ENCODE assay signal across 10 cellular contexts in genomic region chr3:10322355-10322715, GRCh38. TPM values are rescaled to one million over a fixed set of nuclear protein-coding genes. Genes with fewer than 3 reads are reported as not detected.
DNase-seq lines count a peak whose midpoint lies in the region; ATAC-seq, FAIRE-seq and TF ChIP-seq lines count a peak whose summit lies in the region.
"Had no signal": no experiment of that assay in that cellular context is flagged by ENCODE, and none has a peak within 500 bp of the region (broad histone marks: within the 10 kb centered on the region; RNA-seq: fewer than 3 reads in every experiment).

No MANE protein-coding gene starts in this region.

- H3K27ac ChIP-seq in OCI-LY7 (ENCODE audit: low read depth, low read length, poor library complexity, severe bottlenecking) (no peak overlapping the region), fibroblast of lung (ENCODE audit: insufficient read depth, low read length) (no peak overlapping the region)

- TF ChIP-seq POLR2A in GM12891 (IDR thresholded peaks at IDR 0.05; ENCODE audit: low read depth, low read length) = no peak

- DNase-seq in AG09309 (ENCODE audit: low read depth) = no peak
- peak; percentile 63 for DNase-seq in GM10266 (ENCODE audit: extremely low spot score)
- DNase-seq in OCI-LY7 (ENCODE audit: low spot score) = peak; percentile 64
- no peak for DNase-seq in fibroblast of lung (ENCODE audit: low read depth in 2 of 2)
- no peak for DNase-seq in GM12891 (ENCODE audit: insufficient read length, low spot score)
- DNase-seq in GOT3 (lab: John Stamatoyannopoulos, UW) = no peak
- no peak for DNase-seq in foreskin melanocyte
- no peak for DNase-seq in mucosa of descending colon
- DNase-seq: activated T-cell treated with anti-CD3 and anti-CD28 coated beads, Interleukin-2, amount 50 U/mL, for 1 hour; NCI-H2171 had no signal

- H3K4me3 ChIP-seq in AG09309 (ENCODE audit: control insufficient read depth, low read depth, low read length) = no peak overlapping the region
- no peak overlapping the region for H3K4me3 ChIP-seq in OCI-LY7 (ENCODE audit: low read depth, low read length, poor library complexity, severe bottlenecking)
- no peak overlapping the region for H3K4me3 ChIP-seq in fibroblast of lung (replicated peaks in 1 of 4; ENCODE audit: control extremely low read depth in 1 of 4, insufficient read depth in 1 of 4, low read depth in 3 of 4, low read length in 4 of 4)
- H3K4me3 ChIP-seq in mucosa of descending colon = no peak overlapping the region

- no peak overlapping the region for H2AFZ ChIP-seq in OCI-LY7 (ENCODE audit: low read length)
- no peak overlapping the region for H2AFZ ChIP-seq in fibroblast of lung (ENCODE audit: low read length)

- H3K4me1 ChIP-seq in OCI-LY7 (ENCODE audit: insufficient read depth, low read length, poor library complexity, severe bottlenecking) (peaks cover 20% of the 10 kb centered on the region), fibroblast of lung (ENCODE audit: control insufficient read depth, extremely low read depth, insufficient read depth, low read length) (peaks cover 5% of the 10 kb centered on the region), mucosa of descending colon (ENCODE audit: low read depth) (peaks cover 13% of the 10 kb centered on the region)

- peaks cover 16% of the 10 kb centered on the region for H3K27me3 ChIP-seq in fibroblast of lung (ENCODE audit: control insufficient read depth, insufficient read depth, low read length)

- no peaks in the 10 kb centered on the region for H3K9me3 ChIP-seq in OCI-LY7 (ENCODE audit: low read length)
- H3K9me3 ChIP-seq in fibroblast of lung (ENCODE audit: control insufficient read depth, insufficient read depth, low read depth, low read length) = no peaks in the 10 kb centered on the region
- no peaks in the 10 kb centered on the region for H3K9me3 ChIP-seq in mucosa of descending colon

- H3K79me2 ChIP-seq in OCI-LY7 (ENCODE audit: insufficient read depth, low read depth, low read length) (peaks cover 24% of the 10 kb centered on the region), fibroblast of lung (ENCODE audit: control insufficient read depth, insufficient read depth, low read length) (peaks cover 34% of the 10 kb centered on the region)

- peak; percentile 24 for TF ChIP-seq CTCF in AG09309 (IDR thresholded peaks at IDR 0.05; ENCODE audit: control insufficient read depth, insufficient read depth, low read depth, low read length, missing control alignments)
- peak; percentile 55 for TF ChIP-seq CTCF in GM10266 (IDR thresholded peaks at IDR 0.05; ENCODE audit: control insufficient read depth, insufficient read depth, low read depth, missing control alignments)
- peak; percentile 83 for TF ChIP-seq CTCF in OCI-LY7 (conservative IDR thresholded peaks at IDR 0.05; ENCODE audit: low read length)
- TF ChIP-seq CTCF in fibroblast of lung (conservative IDR thresholded peaks at IDR 0.05 in 1 of 2, IDR thresholded peaks at IDR 0.05 in 1 of 2; ENCODE audit: low read depth in 1 of 2, low read length in 2 of 2) = peak; percentile 12 to 18
- TF ChIP-seq CTCF in mucosa of descending colon (IDR thresholded peaks at IDR 0.05) = no peak

- H3K9ac ChIP-seq in fibroblast of lung (ENCODE audit: insufficient read depth, low read length) = no peak overlapping the region

- no peak overlapping the region for H3K4me2 ChIP-seq in OCI-LY7 (ENCODE audit: low read length)
- no peak overlapping the region for H3K4me2 ChIP-seq in fibroblast of lung (ENCODE audit: extremely low read depth, insufficient read depth, low read length)

- H4K20me1 ChIP-seq in OCI-LY7 (ENCODE audit: insufficient read depth, low read length) (peaks cover 6% of the 10 kb centered on the region; the same call in 1 of the 2 replicates), fibroblast of lung (ENCODE audit: control insufficient read depth, extremely low read depth, insufficient read depth, low read length) (no peaks in the 10 kb centered on the region)

- POLR2A ChIA-PET in OCI-LY7 (lab: Charles Lee) = interaction anchor here (0.7 to 1.0 kb wide), 2 partner anchors 298 to 432 kb away, joined by 4 to 7 read pairs; no protein-coding TSS in a partner anchor

- CTCF ChIA-PET in OCI-LY7 (lab: Charles Lee; ENCODE audit: unreplicated experiment) = interaction anchor here (0.6 kb wide), 1 partner anchor 601 kb away, joined by 3 read pairs; no protein-coding TSS in a partner anchor

- H3K9me2 ChIP-seq in OCI-LY7 (ENCODE audit: insufficient read depth, low read length) = no peaks in the 10 kb centered on the region

- intact Hi-C loops in OCI-LY7 (cut with micrococcal nuclease; ENCODE audit: unreplicated experiment) (loop anchor here (5.0 kb wide), 3 partner anchors 205 to 480 kb away; partner anchors contain the start of genes BRK1, CRELD1 and RPUSD3), mucosa of descending colon (cut with DNase I, micrococcal nuclease) (no loop called here)

- no TSS peak for BruUV-seq in OCI-LY7 (replicated peaks; lab: Mats Ljungman, UMichigan)

- FAIRE-seq in GM12891 (lab: Jason Lieb, UNC) = no peak

- H3K36me3 ChIP-seq in OCI-LY7 (ENCODE audit: insufficient read depth, low read length) (peaks cover 21% of the 10 kb centered on the region; the same call in 1 of the 2 replicates), fibroblast of lung (ENCODE audit: control insufficient read depth, insufficient read depth, low read length) (peaks cover 11% of the 10 kb centered on the region), mucosa of descending colon (ENCODE audit: low read depth) (no peaks in the 10 kb centered on the region)

- ATAC-seq in mucosa of descending colon = no peak

TF ChIP-seq in GM12891, 5 proteins besides CTCF, POLR2A, EP300 and RAD21:
- TF ChIP-seq POU2F2 (IDR thresholded peaks at IDR 0.05; ENCODE audit: low read depth, low read length) = no peak
- no peak for TF ChIP-seq TAF1 (IDR thresholded peaks at IDR 0.05; ENCODE audit: low read depth, low read length)
- no peak for TF ChIP-seq PAX5 (IDR thresholded peaks at IDR 0.05; ENCODE audit: insufficient read depth, low read length, severe bottlenecking)
- TF ChIP-seq POLR2AphosphoS5 (IDR thresholded peaks at IDR 0.05; ENCODE audit: low read depth, low read length) = no peak
- TF ChIP-seq SPI1 (IDR thresholded peaks at IDR 0.05; ENCODE audit: low read depth, low read length) = no peak

RNA-seq across cellular contexts. Expression of gene SEC13, which starts 1.4 kb away (rescaled TPM):
- total RNA-seq in OCI-LY7 (2014; rRNA removed; shearing (Covaris generic)) = 131 and 132 TPM in 2 replicates
- total RNA-seq in OCI-LY7 (2022) = 104 and 111 TPM in 2 replicates
- total RNA-seq in fibroblast of lung = 189 and 243 TPM in 2 replicates
- 238 and 264 TPM in 2 replicates for polyA plus RNA-seq in fibroblast of lung
- polyA plus RNA-seq in fibroblast of lung (2012) = 272 and 309 TPM in 2 replicates
- polyA minus RNA-seq in fibroblast of lung (ENCODE audit: low replicate concordance) = 528 and 561 TPM in 2 replicates
- 82.7 TPM for polyA plus RNA-seq in GM12891 (2012; ENCODE audit: low read depth, missing spikeins)
- total RNA-seq in mucosa of descending colon = 100 to 1,000 TPM in 1 of 3 donors, 10 to 100 TPM in 2; 88.1 to 127 (median 95.3) TPM

RNA-seq across cellular contexts. Expression of gene GHRL, which starts 29.6 kb away (rescaled TPM):
- 0.32 TPM in 1 of 2 replicates, not detected in the other for total RNA-seq in OCI-LY7 (2014; rRNA removed; shearing (Covaris generic))
- total RNA-seq in OCI-LY7 (2022) = 0.42 and 0.77 TPM in 2 replicates
- total RNA-seq in fibroblast of lung = not detected in 2 replicates
- polyA plus RNA-seq in fibroblast of lung = 0.10 TPM in 1 of 2 replicates, not detected in the other
- polyA plus RNA-seq in fibroblast of lung (2012) = not detected in 2 replicates
- polyA minus RNA-seq in fibroblast of lung (ENCODE audit: low replicate concordance) = not detected in 2 replicates
- polyA plus RNA-seq in GM12891 (2012; ENCODE audit: low read depth, missing spikeins) = 2.4 TPM
- under 1 TPM; 0.51 to 0.63 (median 0.55) TPM for total RNA-seq in mucosa of descending colon

Comparison
In these comparisons a context has a peak if more than half of its experiments do, and no peak if none do; other contexts are left out.
1. DNase-seq: peak in GM10266 (single experiment) and OCI-LY7 (single experiment); none in AG09309 (single experiment), fibroblast of lung (0 of 2), GM12891 (single experiment), GOT3 (single experiment), foreskin melanocyte (single experiment) and mucosa of descending colon (0 of 3).